ENCODE assay signal across 26 cellular contexts in genomic region chr17:19833914-19834313, GRCh38.
"Had no signal": no experiment of that assay in that cellular context is flagged by ENCODE, and none has a peak within 500 bp of the region (broad histone marks: within the 10 kb centered on the region; RNA-seq: fewer than 3 reads in every experiment).

No MANE protein-coding gene starts in this region.

- H3K4me1 ChIP-seq: ascending aorta, esophagus squamous epithelium, heart right ventricle, right atrium auricular region, tibial nerve, uterus had no signal

- ATAC-seq: activated CD8-positive, alpha-beta T cell treated with anti-CD3 and anti-CD28 coated beads, Interleukin-2, amount 10 ng/mL, durations not matched to agents 7 days and 5 days; activated T-cell treated with anti-CD3 and anti-CD28 coated beads, Interleukin-2, amount 50 U/mL, for 4 hours; heart right ventricle; left ventricle myocardium superior; mucosa of descending colon; stimulated activated naive CD8-positive, alpha-beta T cell treated with anti-CD3 and anti-CD28 coated beads, Interleukin-15, Interleukin-2, amounts not matched to agents 100 U/mL and 50 U/mL, for 24 hours had no signal

- DNase-seq: activated CD4-positive, alpha-beta T cell treated with anti-CD3 and anti-CD28 coated beads for 4 hours; activated CD8-positive, alpha-beta memory T cell treated with anti-CD3 and anti-CD28 coated beads, Interleukin-2, amount 50 U/mL, for 4 hours; activated CD8-positive, alpha-beta T cell treated with anti-CD3 and anti-CD28 coated beads, Interleukin-2, amount 10 ng/mL, durations not matched to agents 7 days and 5 days; activated effector memory CD4-positive, alpha-beta T cell treated with Interleukin-2 at 50 U/mL for 16 hours; activated naive CD4-positive, alpha-beta T cell treated with anti-CD3 and anti-CD28 coated beads, Interleukin-2, amount 50 U/mL, for 16 hours; activated T-cell treated with anti-CD3 and anti-CD28 coated beads, Interleukin-2, amount 50 U/mL, for 4 hours; cerebellar nuclear complex; cortex of kidney; effector CD4-positive, alpha-beta T cell; esophagus squamous epithelium; heart right ventricle; immature natural killer cell; kidney glomerular epithelial cell; left ventricle myocardium superior; mucosa of descending colon; naive B cell; stimulated activated naive CD8-positive, alpha-beta T cell treated with anti-CD3 and anti-CD28 coated beads, Interleukin-15, Interleukin-2, amounts not matched to agents 100 U/mL and 50 U/mL, for 24 hours; substantia nigra; T-helper 2 cell; uterus had no signal

- H3K27me3 Mint-ChIP-seq: memory B cell, naive B cell, progenitor cell of endocrine pancreas had no signal

- H3K4me3 ChIP-seq: ascending aorta, esophagus squamous epithelium, heart right ventricle, mucosa of descending colon, right atrium auricular region, tibial nerve, uterus had no signal

- H3K27me3 ChIP-seq: ascending aorta, esophagus squamous epithelium, heart right ventricle, right atrium auricular region, tibial nerve, uterus had no signal

- H3K9me3 ChIP-seq: ascending aorta, esophagus squamous epithelium, mucosa of descending colon, right atrium auricular region, tibial nerve, uterus had no signal

- H3K4me3 Mint-ChIP-seq: activated CD8-positive, alpha-beta T cell treated with anti-CD3 and anti-CD28 coated beads, Interleukin-2, amount 10 ng/mL, durations not matched to agents 7 days and 5 days; activated T-cell treated with anti-CD3 and anti-CD28 coated beads, Interleukin-2, amount 50 U/mL, for 4 hours; immature natural killer cell; memory B cell; naive B cell; neural crest cell had no signal

- H3K36me3 ChIP-seq: uterus had no signal

- H3K9me3 Mint-ChIP-seq: neural crest cell had no signal

- H3K4me1 Mint-ChIP-seq: neural crest cell had no signal

- H3K27ac ChIP-seq: ascending aorta, esophagus squamous epithelium, heart right ventricle, right atrium auricular region, tibial nerve, uterus had no signal

- H3K27ac Mint-ChIP-seq: activated CD8-positive, alpha-beta T cell treated with anti-CD3 and anti-CD28 coated beads, Interleukin-2, amount 10 ng/mL, durations not matched to agents 7 days and 5 days; memory B cell; naive B cell; progenitor cell of endocrine pancreas had no signal
